In the genomic region with DNA sequence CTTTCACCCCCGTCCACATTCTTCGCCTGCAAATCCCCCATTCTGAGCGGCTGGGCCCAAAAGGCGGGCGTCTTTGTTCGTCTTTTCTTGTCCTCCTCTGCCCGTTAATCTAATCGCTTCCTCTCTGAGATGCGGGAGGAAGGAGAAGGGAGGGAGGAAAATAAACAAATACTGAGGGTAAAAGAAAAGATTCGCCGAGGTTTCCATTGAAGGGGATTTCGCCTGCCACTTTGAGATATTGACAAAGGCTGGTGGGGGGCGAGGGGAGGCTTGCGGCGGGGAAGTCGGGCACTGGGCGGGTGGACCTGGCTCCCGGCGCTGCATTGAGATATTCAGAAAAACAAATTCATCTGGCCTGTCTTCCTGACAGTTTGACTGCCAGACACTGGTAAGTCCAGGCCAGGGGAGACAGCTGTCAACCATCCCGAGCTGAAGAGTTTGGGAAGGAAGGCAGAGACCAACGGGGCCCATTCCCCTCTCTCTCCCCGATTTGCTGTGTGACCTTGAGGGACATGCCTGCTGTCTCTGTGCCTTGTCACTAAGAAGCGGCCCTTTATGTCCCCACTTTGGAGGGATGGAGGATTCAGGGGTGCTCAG, we compare ENCODE assay signal across 1 cellular context.
TF ChIP-seq lines count a peak whose summit lies in the region.

No MANE protein-coding gene starts in this region.

TF ChIP-seq in GM23338, 12 proteins besides CTCF, POLR2A, EP300 and RAD21 (continued from another document):
- no peak for TF ChIP-seq EZH2 (IDR thresholded peaks at IDR 0.05; ENCODE audit: low read depth, unreplicated experiment)
- no peak for TF ChIP-seq ZNF331 (CRISPR knock-in tag; IDR thresholded peaks at IDR 0.05; ENCODE audit: low read depth)
- TF ChIP-seq JUNB (IDR thresholded peaks at IDR 0.05; ENCODE audit: unreplicated experiment): no peak
